18 cellular contexts compared by ENCODE assay signal in the genomic region with DNA sequence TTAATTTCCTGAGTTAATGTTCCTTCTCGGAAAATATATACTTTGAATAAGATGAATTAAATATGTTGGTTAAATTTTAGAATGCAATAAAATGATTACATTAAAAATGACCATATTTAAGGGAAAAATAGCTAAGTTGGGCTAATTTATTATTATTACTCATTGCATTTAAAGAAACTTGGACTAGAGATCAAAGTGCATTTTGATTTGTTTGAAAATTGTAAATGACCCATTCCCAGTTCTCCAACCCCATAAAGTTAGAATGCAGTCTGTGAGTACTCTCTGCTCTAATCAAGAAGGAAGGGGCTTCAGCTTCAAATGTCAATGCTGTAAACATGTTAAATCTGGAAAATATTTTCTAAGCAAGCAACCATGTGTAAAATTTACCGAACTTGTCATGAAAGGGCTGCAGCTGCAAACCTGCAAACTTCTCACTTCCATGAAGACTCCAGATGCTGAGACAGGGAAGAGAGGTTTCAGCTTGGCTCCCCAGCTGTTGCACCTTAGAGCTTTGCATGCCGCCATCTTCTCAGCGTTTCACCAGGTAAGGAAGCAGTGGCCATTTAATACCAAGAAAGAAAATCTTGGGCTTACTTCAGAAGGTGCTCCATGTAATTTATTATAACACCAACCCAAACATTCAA.
DNase-seq lines count a peak whose midpoint lies in the region; ATAC-seq, FAIRE-seq and TF ChIP-seq lines count a peak whose summit lies in the region.
"Had no signal": no experiment of that assay in that cellular context is flagged by ENCODE, and none has a peak within 500 bp of the region (broad histone marks: within the 10 kb centered on the region; RNA-seq: fewer than 3 reads in every experiment).

No MANE protein-coding gene starts in this region.

- CTCF ChIA-PET in HepG2 (lab: Yijun Ruan, JAX; ENCODE audit: low intra/inter-chr PET ratio, low total read pairs): no interaction called here
- CTCF ChIA-PET in OCI-LY7 (lab: Charles Lee; ENCODE audit: unreplicated experiment): no interaction called here

- TF ChIP-seq CTCF in liver (IDR thresholded peaks at IDR 0.05; ENCODE audit: low read depth, low read length, missing input control) (no peak), HepG2 (CRISPR knock-in tag; IDR thresholded peaks at IDR 0.05) (no peak), OCI-LY7 (conservative IDR thresholded peaks at IDR 0.05; ENCODE audit: low read length) (no peak), right lobe of liver (IDR thresholded peaks at IDR 0.05) (no peak)

- no peak overlapping the region for H3K4me2 ChIP-seq in HepG2 (ENCODE audit: low read depth, low read length)
- peak overlapping the region; percentile 81 for H3K4me2 ChIP-seq in OCI-LY7 (ENCODE audit: low read length)
- H3K4me2 ChIP-seq in mesendoderm (ENCODE audit: low read length): no peak overlapping the region

- H3K79me1 ChIP-seq in mesendoderm (ENCODE audit: low read length): no peaks in the 10 kb centered on the region

- H3K18ac ChIP-seq in mesendoderm (ENCODE audit: low read length): no peak overlapping the region

- H3K27ac ChIP-seq in liver (ENCODE audit: low read depth in 1 of 2, low read length in 2 of 2) (peak overlapping the region in 1 of 2 donors; percentile 27), HepG2 (ENCODE audit: extremely low read length, insufficient read depth, low read length) (no peak overlapping the region), OCI-LY7 (ENCODE audit: low read depth, low read length, poor library complexity, severe bottlenecking) (peak overlapping the region; percentile 96), right lobe of liver (peak overlapping the region in 2 of 3 donors; percentile 57 to 61), mesendoderm (ENCODE audit: low read depth, low read length) (no peak overlapping the region)
- H3K27ac ChIP-seq: BLaER1 treated with 17β-estradiol and CSF1 and Interleukin-3, amounts not matched to agents 10 nM and 100 nM; HL-60 had no signal

- H3K79me2 ChIP-seq in HepG2 (ENCODE audit: insufficient read depth, low read length) (no peaks in the 10 kb centered on the region), OCI-LY7 (ENCODE audit: insufficient read depth, low read depth, low read length) (no peaks in the 10 kb centered on the region), mesendoderm (ENCODE audit: control insufficient read depth, insufficient read depth, low read length) (no peaks in the 10 kb centered on the region)

- DNase-seq in HepG2 (ENCODE audit: low spot score) (no peak), OCI-LY7 (ENCODE audit: low spot score) (peak; percentile 80), right lobe of liver (no peak), mesendoderm (no peak), HuH-7 (ENCODE audit: low spot score) (no peak)
- DNase-seq: 8988T; AML-193; CD4-positive, CD25-positive, alpha-beta regulatory T cell; DMS53; HCEC 1CT; IMR-90 had no signal

- H3K4me1 ChIP-seq in liver (ENCODE audit: control insufficient read depth in 4 of 4, insufficient read depth in 4 of 4, low read length in 3 of 4) (peaks cover 2 to 53% (median 38%) of the 10 kb centered on the region in 4 donors), HepG2 (ENCODE audit: insufficient read depth, low read length) (peaks cover 27% of the 10 kb centered on the region), OCI-LY7 (ENCODE audit: insufficient read depth, low read length, poor library complexity, severe bottlenecking) (peaks cover 86% of the 10 kb centered on the region), right lobe of liver (peaks cover 0 to 42% (median 4%) of the 10 kb centered on the region in 4 donors), mesendoderm (ENCODE audit: control insufficient read depth, low read depth, low read length) (no peaks in the 10 kb centered on the region)

- H3K9me2 ChIP-seq in OCI-LY7 (ENCODE audit: insufficient read depth, low read length): no peaks in the 10 kb centered on the region

- TF ChIP-seq EP300 in HepG2 (IDR thresholded peaks at IDR 0.05; ENCODE audit: low read depth in 2 of 2, low read length in 2 of 2) (no peak), HepG2 (CRISPR knock-in tag; IDR thresholded peaks at IDR 0.05; ENCODE audit: borderline replicate concordance) (no peak)

- H3K9me3 ChIP-seq in liver (ENCODE audit: control insufficient read depth in 4 of 4, low read length in 3 of 4) (no peaks in the 10 kb centered on the region), HepG2 (ENCODE audit: low read length) (peaks cover 12% of the 10 kb centered on the region; the same call in 1 of the 2 replicates), OCI-LY7 (ENCODE audit: low read length) (no peaks in the 10 kb centered on the region; the same call in 1 of the 2 replicates), right lobe of liver (no peaks in the 10 kb centered on the region)
- H3K9me3 ChIP-seq: BLaER1 treated with 17β-estradiol and CSF1 and Interleukin-3, amounts not matched to agents 10 nM and 100 nM had no signal

- H4K20me1 ChIP-seq in HepG2 (ENCODE audit: insufficient read depth, low read length) (no peaks in the 10 kb centered on the region), OCI-LY7 (ENCODE audit: insufficient read depth, low read length) (no peaks in the 10 kb centered on the region)
- H4K20me1 ChIP-seq: BLaER1 treated with 17β-estradiol and CSF1 and Interleukin-3, amounts not matched to agents 10 nM and 100 nM had no signal

- no peak overlapping the region for H4K5ac ChIP-seq in mesendoderm (ENCODE audit: low read length)

- no peak overlapping the region for H2BK15ac ChIP-seq in mesendoderm (replicated peaks; ENCODE audit: low read depth)

- H3K9ac ChIP-seq in liver (ENCODE audit: low read depth in 1 of 2, low read length in 2 of 2) (no peak overlapping the region), HepG2 (ENCODE audit: insufficient read depth, low read depth, low read length) (no peak overlapping the region), mesendoderm (ENCODE audit: low read length) (no peak overlapping the region)
- H3K9ac ChIP-seq: BLaER1 treated with 17β-estradiol and CSF1 and Interleukin-3, amounts not matched to agents 10 nM and 100 nM had no signal

- no peak overlapping the region for H2AK5ac ChIP-seq in mesendoderm (ENCODE audit: low read length)

- 72% methylated on average over 4 of the region's 4 CpGs for WGBS in liver
- 55% methylated on average over 4 of the region's 4 CpGs for WGBS in HepG2 (ENCODE audit: low lambda C conversion rate)
- WGBS in right lobe of liver (ENCODE audit: insufficient coverage, low coverage, low lambda C conversion rate, missing lambda C conversion rate): 49% methylated on average over 4 of the region's 4 CpGs
- WGBS in mesendoderm (ENCODE audit: extremely low coverage, insufficient coverage, low lambda C conversion rate): 100% methylated on average over 1 of the region's 4 CpGs

- H4K8ac ChIP-seq in mesendoderm (ENCODE audit: low read depth, low read length): no peak overlapping the region

- no peak overlapping the region for H2BK5ac ChIP-seq in mesendoderm (ENCODE audit: low read length)

- H3K36me3 ChIP-seq in liver (ENCODE audit: control insufficient read depth in 4 of 4, insufficient read depth in 3 of 4, low read depth in 1 of 4, low read length in 3 of 4) (no peaks in the 10 kb centered on the region), HepG2 (replicated peaks in 1 of 2; ENCODE audit: control insufficient read depth in 1 of 2, insufficient read depth in 2 of 2, low read length in 2 of 2) (no peaks in the 10 kb centered on the region), OCI-LY7 (ENCODE audit: insufficient read depth, low read length) (no peaks in the 10 kb centered on the region), right lobe of liver (no peaks in the 10 kb centered on the region), mesendoderm (ENCODE audit: control insufficient read depth, insufficient read depth, low read length) (no peaks in the 10 kb centered on the region)
- H3K36me3 ChIP-seq: BLaER1 treated with 17β-estradiol and CSF1 and Interleukin-3, amounts not matched to agents 10 nM and 100 nM had no signal

- TF ChIP-seq POLR2A in HepG2 (IDR thresholded peaks at IDR 0.05; ENCODE audit: insufficient read depth in 1 of 2, low read depth in 2 of 2, low read length in 2 of 2): no peak
- TF ChIP-seq POLR2A in right lobe of liver (IDR thresholded peaks at IDR 0.05): no peak

- no peak overlapping the region for H3K4ac ChIP-seq in mesendoderm (ENCODE audit: low read depth, low read length)

- BruUV-seq in HepG2 (replicated peaks; lab: Mats Ljungman, UMichigan): no TSS peak
- BruUV-seq in OCI-LY7 (replicated peaks; lab: Mats Ljungman, UMichigan): no TSS peak

- in situ Hi-C loops in HepG2 (cut with HindIII; ENCODE audit: extremely low pct_ligation_motif_present, low pct_unique_long_range_greater_than_20kb): no loop called here

- intact Hi-C loops in HepG2 (cut with micrococcal nuclease; ENCODE audit: unreplicated experiment): no loop called here
- intact Hi-C loops in OCI-LY7 (cut with micrococcal nuclease; ENCODE audit: unreplicated experiment): loop anchor here (10.0 kb wide), 4 partner anchors 378 to 1662 kb away; a partner anchor contains a TSS
- intact Hi-C loops in right lobe of liver (cut with DNase I): no loop called here

- no peak overlapping the region for H2BK120ac ChIP-seq in mesendoderm (ENCODE audit: low read depth, low read length)

- H3K27me3 ChIP-seq in liver (ENCODE audit: control insufficient read depth in 4 of 4, insufficient read depth in 4 of 4, low read length in 3 of 4) (no peaks in the 10 kb centered on the region), HepG2 (ENCODE audit: control insufficient read depth in 1 of 2, insufficient read depth in 2 of 2, low read length in 2 of 2) (no peaks in the 10 kb centered on the region), right lobe of liver (no peaks in the 10 kb centered on the region), mesendoderm (ENCODE audit: insufficient read depth, low read length, poor library complexity) (no peaks in the 10 kb centered on the region)
- H3K27me3 ChIP-seq: BLaER1 treated with 17β-estradiol and CSF1 and Interleukin-3, amounts not matched to agents 10 nM and 100 nM had no signal

- H3K23ac ChIP-seq in mesendoderm (ENCODE audit: low read length): no peak overlapping the region

- POLR2A ChIA-PET in HepG2 (lab: Yijun Ruan, JAX) (no interaction called here), OCI-LY7 (lab: Charles Lee) (interaction anchor here (0.7 to 1.3 kb wide), 5 partner anchors 9 to 926 kb away, joined by 3 to 5 read pairs (median 3); no protein-coding TSS in a partner anchor)

- no peak overlapping the region for H3K56ac ChIP-seq in mesendoderm (ENCODE audit: low read length)

- H3K4me3 ChIP-seq in liver (ENCODE audit: low read depth in 1 of 3, low read length in 3 of 3) (peak overlapping the region in 2 of 3 donors; percentile 38 to 41), HepG2 (replicated peaks in 1 of 3; ENCODE audit: insufficient read depth in 1 of 3, low read depth in 2 of 3, low read length in 3 of 3) (no peak overlapping the region), OCI-LY7 (ENCODE audit: low read depth, low read length, poor library complexity, severe bottlenecking) (peak overlapping the region; percentile 63), right lobe of liver (peak overlapping the region in 2 of 3 donors; percentile 5 to 11), mesendoderm (ENCODE audit: low read length) (no peak overlapping the region)
- H3K4me3 ChIP-seq: BLaER1 treated with 17β-estradiol and CSF1 and Interleukin-3, amounts not matched to agents 10 nM and 100 nM had no signal

- no peak for FAIRE-seq in HepG2 (lab: Jason Lieb, UNC)
- FAIRE-seq: GM18507, GM19239 had no signal

- TF ChIP-seq RAD21 in liver (IDR thresholded peaks at IDR 0.05) (no peak), HepG2 (CRISPR knock-in tag; IDR thresholded peaks at IDR 0.05) (no peak)

- H2AFZ ChIP-seq in HepG2 (ENCODE audit: low read length) (no peak overlapping the region), OCI-LY7 (ENCODE audit: low read length) (peak overlapping the region; percentile 99)

- ATAC-seq in HepG2 (no peak), right lobe of liver (no peak), HG03378 (IDR thresholded peaks at IDR 0.05; ENCODE audit: unreplicated experiment) (no peak), GM18867 (IDR thresholded peaks at IDR 0.05; ENCODE audit: unreplicated experiment) (no peak)

Comparison
In these comparisons a context has a peak if more than half of its experiments do, and no peak if none do; other contexts are left out.
1. H3K27ac ChIP-seq: peak in OCI-LY7 (single experiment) and right lobe of liver (2 of 3); none in HepG2 (single experiment) and mesendoderm (single experiment).
2. H3K4me3 ChIP-seq: peak in liver (2 of 3), OCI-LY7 (single experiment) and right lobe of liver (2 of 3); none in HepG2 (0 of 3) and mesendoderm (single experiment).